Comparison of ENCODE assay signal across 24 cellular contexts in the genomic region with DNA sequence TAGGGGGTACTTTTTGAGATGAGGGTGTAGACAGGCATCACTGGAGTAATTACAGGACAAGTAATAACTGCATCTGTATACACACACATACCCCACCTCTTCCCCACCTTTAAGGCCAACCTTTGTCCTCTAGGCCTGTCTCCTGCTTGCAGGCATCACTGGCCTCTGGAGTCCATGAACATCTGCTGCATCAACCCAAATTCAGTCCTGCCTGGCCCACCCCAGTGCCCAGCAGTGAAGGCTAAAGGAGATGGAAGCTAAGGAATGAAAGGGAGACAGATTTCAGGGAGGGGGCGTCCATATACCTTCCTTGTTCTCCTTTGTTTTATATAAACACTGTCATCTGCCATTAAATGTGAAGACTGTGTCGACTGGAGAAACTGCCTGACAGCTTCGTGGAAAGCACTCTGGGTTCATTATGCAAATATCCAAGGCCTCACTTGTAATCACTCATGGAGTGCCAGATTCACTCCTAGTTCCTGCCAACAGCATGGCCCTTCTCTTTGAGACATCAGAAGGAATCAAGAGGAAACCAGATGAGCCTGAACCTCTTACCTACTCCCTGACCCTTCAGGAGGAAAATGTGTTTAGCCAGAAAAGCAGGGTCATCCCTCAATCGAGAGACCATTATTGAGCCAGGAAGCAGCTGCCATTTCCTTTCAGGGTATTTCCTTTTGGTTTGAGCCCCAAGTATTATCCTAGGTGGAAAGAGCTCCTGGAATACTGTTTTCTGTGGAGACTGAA.
DNase-seq lines count a peak whose midpoint lies in the region; ATAC-seq and TF ChIP-seq lines count a peak whose summit lies in the region.
"Had no signal": no experiment of that assay in that cellular context is flagged by ENCODE, and none has a peak within 500 bp of the region (broad histone marks: within the 10 kb centered on the region; RNA-seq: fewer than 3 reads in every experiment).

No MANE protein-coding gene starts in this region.

- peak; percentile 87 for TF ChIP-seq EP300 in neural cell (conservative IDR thresholded peaks at IDR 0.05; ENCODE audit: poor library complexity, severe bottlenecking)

- H3K27me3 Mint-ChIP-seq in activated CD4-positive, alpha-beta T cell treated with anti-CD3 and anti-CD28 coated beads for 36 hours, result peaks cover 3% of the 10 kb centered on the region

- H3K36me3 Mint-ChIP-seq in activated CD4-positive, alpha-beta T cell treated with anti-CD3 and anti-CD28 coated beads for 36 hours (ENCODE audit: low read depth), result no peaks in the 10 kb centered on the region
- H3K36me3 Mint-ChIP-seq: CD4-positive, alpha-beta memory T cell had no signal

- H3K27ac Mint-ChIP-seq in activated CD4-positive, alpha-beta T cell treated with anti-CD3 and anti-CD28 coated beads for 36 hours, result no peak overlapping the region
- H3K27ac Mint-ChIP-seq: CD4-positive, alpha-beta memory T cell; GM23338; HFFc6 had no signal

- in situ Hi-C loops in KBM-7 (cut with MboI; ENCODE audit: low pct_unique_long_range_greater_than_20kb, low sequenced_read_pairs), result no loop called here

- H3K9me3 ChIP-seq in neural cell (ENCODE audit: low read length), result no peaks in the 10 kb centered on the region
- H3K9me3 ChIP-seq in testis, result no peaks in the 10 kb centered on the region
- H3K9me3 ChIP-seq: A549, HAP-1, MG63 had no signal

- TF ChIP-seq CTCF in neural cell (IDR thresholded peaks at IDR 0.05; ENCODE audit: poor library complexity, severe bottlenecking) (no peak), testis (IDR thresholded peaks at IDR 0.05) (no peak)

- no peaks in the 10 kb centered on the region for H3K4me1 Mint-ChIP-seq in activated CD4-positive, alpha-beta T cell treated with anti-CD3 and anti-CD28 coated beads for 36 hours
- H3K4me1 Mint-ChIP-seq: CD4-positive, alpha-beta memory T cell had no signal

- intact Hi-C loops in testis (cut with DNase I; ENCODE audit: low total_unique reads), result no loop called here
- intact Hi-C loops in activated CD4-positive, alpha-beta T cell treated with anti-CD3 and anti-CD28 coated beads for 36 hours (cut with DNase I, micrococcal nuclease), result no loop called here

- no peaks in the 10 kb centered on the region for H3K9me2 ChIP-seq in neural cell (ENCODE audit: insufficient read depth, low read length)

- no peaks in the 10 kb centered on the region for H3K79me2 ChIP-seq in neural cell (replicated peaks; ENCODE audit: insufficient read depth, low read length)

- no peak for ATAC-seq in activated CD4-positive, alpha-beta T cell treated with anti-CD3 and anti-CD28 coated beads for 36 hours
- ATAC-seq: A549, GM23338 had no signal

- CTCF ChIA-PET in activated CD4-positive, alpha-beta T cell treated with anti-CD3 and anti-CD28 coated beads for 36 hours (lab: Charles Lee), result interaction anchor here (0.6 kb wide), 1 partner anchor 925 kb away, joined by 3 read pairs; no protein-coding TSS in a partner anchor

- H3K36me3 ChIP-seq in neural cell (ENCODE audit: insufficient read depth, low read length) (no peaks in the 10 kb centered on the region), testis (ENCODE audit: low read depth, missing control alignments) (no peaks in the 10 kb centered on the region)
- H3K36me3 ChIP-seq: HAP-1, MG63 had no signal

- no peak overlapping the region for H3K4me3 Mint-ChIP-seq in activated CD4-positive, alpha-beta T cell treated with anti-CD3 and anti-CD28 coated beads for 36 hours
- H3K4me3 Mint-ChIP-seq: CD4-positive, alpha-beta memory T cell; GM23338; HFFc6 had no signal

- H3K4me1 ChIP-seq in testis, result no peaks in the 10 kb centered on the region
- H3K4me1 ChIP-seq: HAP-1 had no signal

- no peaks in the 10 kb centered on the region for H3K9me3 Mint-ChIP-seq in activated CD4-positive, alpha-beta T cell treated with anti-CD3 and anti-CD28 coated beads for 36 hours (ENCODE audit: low read depth)
- H3K9me3 Mint-ChIP-seq: GM23338 had no signal

- H3K9ac ChIP-seq in neural cell (ENCODE audit: low read length), result no peak overlapping the region

- H3K27ac ChIP-seq in neural cell (ENCODE audit: low read length), result no peak overlapping the region
- no peak overlapping the region for H3K27ac ChIP-seq in testis
- H3K27ac ChIP-seq: A549 had no signal

- no peaks in the 10 kb centered on the region for H3F3A ChIP-seq in neural cell (ENCODE audit: insufficient read depth, low read length, poor library complexity, severe bottlenecking)

- DNase-seq in activated CD8-positive, alpha-beta memory T cell treated with anti-CD3 and anti-CD28 coated beads for 24 hours, result peak; percentile 9
- no peak for DNase-seq in activated CD8-positive, alpha-beta memory T cell treated with anti-CD3 and anti-CD28 coated beads, Interleukin-2, amount 50 U/mL, for 4 hours
- DNase-seq in ecto neural progenitor cell (ENCODE audit: low spot score), result peak; percentile 9
- DNase-seq in testis, result peak; percentile 2
- no peak for DNase-seq in activated CD4-positive, alpha-beta T cell treated with anti-CD3 and anti-CD28 coated beads for 36 hours
- no peak for DNase-seq in KBM-7
- no peak for DNase-seq in NCI-H748 (lab: John Stamatoyannopoulos, UW; ENCODE audit: unreplicated experiment)
- DNase-seq: C1 segment of cervical spinal cord; CD4-positive, alpha-beta memory T cell; COR-L47; HFFc6; KG1; MG63; NCI-H1105 treated with DMSO at 0.1 percent for 48 hours; NCI-H146; NCI-H1930; NCI-H2107; NCI-H446 treated with DMSO at 0.1 percent for 48 hours; RPMI8226; SHP77 had no signal

- POLR2A ChIA-PET in activated CD4-positive, alpha-beta T cell treated with anti-CD3 and anti-CD28 coated beads for 36 hours (lab: Charles Lee), result no interaction called here

- WGBS in testis, 2 donors, result 68 to 72% methylated on average over 4 of the region's 4 CpGs

- no peak overlapping the region for H2AFZ ChIP-seq in neural cell (ENCODE audit: low read depth, low read length)
- H2AFZ ChIP-seq: GM23338 had no signal

- no peak for TF ChIP-seq POLR2A in testis (IDR thresholded peaks at IDR 0.05)

- H3K4me3 ChIP-seq in neural cell (ENCODE audit: low read length) (no peak overlapping the region), testis (no peak overlapping the region)
- H3K4me3 ChIP-seq: A549, GM23338, HAP-1, MG63 had no signal

- no peaks in the 10 kb centered on the region for H4K20me1 ChIP-seq in neural cell (ENCODE audit: insufficient read depth)

- no peak for TF ChIP-seq RAD21 in neural cell (conservative IDR thresholded peaks at IDR 0.05)

- H3K4me2 ChIP-seq in neural cell (ENCODE audit: low read length), result no peak overlapping the region
- H3K4me2 ChIP-seq: A549, GM23338 had no signal

- H3K27me3 ChIP-seq in neural cell (ENCODE audit: insufficient read depth, low read depth, low read length) (no peaks in the 10 kb centered on the region), testis (no peaks in the 10 kb centered on the region)
- H3K27me3 ChIP-seq: MG63 had no signal

TF ChIP-seq in neural cell, 6 proteins besides CTCF, POLR2A, EP300 and RAD21:
- peak; percentile 93 for TF ChIP-seq POLR2AphosphoS5 (IDR thresholded peaks at IDR 0.05)
- no peak for TF ChIP-seq SMC3 (conservative IDR thresholded peaks at IDR 0.05; ENCODE audit: poor library complexity)

Comparison
In these comparisons a context has a peak if more than half of its experiments do, and no peak if none do; other contexts are left out.
1. DNase-seq: peak in activated CD8-positive, alpha-beta memory T cell treated with anti-CD3 and anti-CD28 coated beads for 24 hours (single experiment), ecto neural progenitor cell (single experiment) and testis (single experiment); none in activated CD8-positive, alpha-beta memory T cell treated with anti-CD3 and anti-CD28 coated beads, Interleukin-2, amount 50 U/mL, for 4 hours (single experiment), activated CD4-positive, alpha-beta T cell treated with anti-CD3 and anti-CD28 coated beads for 36 hours (single experiment), KBM-7 (single experiment) and NCI-H748 (single experiment).